In genomic region chr11:27303903-27304302, GRCh38 we compare ENCODE assay signal across 38 cellular contexts.
"Had no signal": no experiment of that assay in that cellular context is flagged by ENCODE, and none has a peak within 500 bp of the region (broad histone marks: within the 10 kb centered on the region; RNA-seq: fewer than 3 reads in every experiment).

No MANE protein-coding gene starts in this region.

- H3K27me3 ChIP-seq: adrenal gland, body of pancreas, brain microvascular endothelial cell, breast epithelium had no signal

- DNase-seq: activated CD4-positive, alpha-beta memory T cell treated with anti-CD3 and anti-CD28 coated beads, Interleukin-2, amount 10 ng/mL, durations not matched to agents 7 days and 5 days; activated CD4-positive, alpha-beta T cell treated with anti-CD3 and anti-CD28 coated beads for 1 hour; activated CD4-positive, alpha-beta T cell treated with anti-CD3 and anti-CD28 coated beads for 36 hours; activated CD4-positive, alpha-beta T cell treated with anti-CD3 and anti-CD28 coated beads for 48 hours; activated CD4-positive, alpha-beta T cell treated with anti-CD3 and anti-CD28 coated beads, Interleukin-2, amount 10 ng/mL, durations not matched to agents 7 days and 5 days; activated CD4-positive, alpha-beta T cell treated with anti-CD3 and anti-CD28 coated beads, Interleukin-2, amount 50 U/mL, for 48 hours; activated CD4-positive, CD25-positive, alpha-beta regulatory T cell; activated CD8-positive, alpha-beta memory T cell treated with anti-CD3 and anti-CD28 coated beads for 24 hours; activated CD8-positive, alpha-beta memory T cell treated with anti-CD3 and anti-CD28 coated beads, Interleukin-2, amount 10 ng/mL, durations not matched to agents 7 days and 5 days; activated CD8-positive, alpha-beta memory T cell treated with anti-CD3 and anti-CD28 coated beads, Interleukin-2, amount 50 U/mL, for 48 hours; activated CD8-positive, alpha-beta T cell treated with anti-CD3 and anti-CD28 coated beads, Interleukin-2, amount 10 ng/mL, durations not matched to agents 7 days and 5 days; activated effector memory CD4-positive, alpha-beta T cell treated with Interleukin-2 at 50 U/mL for 16 hours; activated gamma-delta T cell; activated naive CD4-positive, alpha-beta T cell treated with anti-CD3 and anti-CD28 coated beads, Interleukin-2, amount 50 U/mL, for 16 hours; activated naive CD4-positive, alpha-beta T cell treated with Interleukin-2 at 50 U/mL for 16 hours; activated naive CD8-positive, alpha-beta T cell treated with anti-CD3 and anti-CD28 coated beads for 36 hours; activated T-cell treated with anti-CD3 and anti-CD28 coated beads, Interleukin-2, amount 50 U/mL, for 24 hours; activated T-cell treated with anti-CD3 and anti-CD28 coated beads, Interleukin-2, amount 50 U/mL, for 48 hours; adrenal gland; amniotic stem cell; aorta; body of pancreas; brain microvascular endothelial cell; cerebellar nuclear complex; T-helper 1 cell; T-helper 2 cell; T-helper 9 cell; WERI-Rb-1 had no signal

- H3K9me3 Mint-ChIP-seq: activated naive CD8-positive, alpha-beta T cell treated with anti-CD3 and anti-CD28 coated beads for 36 hours; activated T-cell treated with anti-CD3 and anti-CD28 coated beads, Interleukin-2, amount 50 U/mL, for 24 hours; activated T-helper 2 cell treated with anti-CD3 and anti-CD28 coated beads, Interferon-gamma antibody, Interleukin-2, Interleukin-4, amounts not matched to agents 10 μg/mL and 5 μg/mL and 100 μg/mL, durations not matched to agents 14 hours and 24 hours and 36 hours; T-helper 1 cell treated with Interleukin-12 subunit alpha and Interleukin-12 subunit beta and Interleukin-4 antibody, amounts not matched to agents 30 μg/mL and 1 μg/mL, for 36 hours had no signal

- H3K27ac ChIP-seq: adrenal gland, body of pancreas, brain microvascular endothelial cell, breast epithelium, WERI-Rb-1 had no signal

- H3K4me3 Mint-ChIP-seq: activated CD4-positive, alpha-beta memory T cell treated with anti-CD3 and anti-CD28 coated beads, Interleukin-2, amount 10 ng/mL, durations not matched to agents 7 days and 5 days; activated CD4-positive, alpha-beta T cell treated with anti-CD3 and anti-CD28 coated beads for 36 hours; activated CD4-positive, alpha-beta T cell treated with anti-CD3 and anti-CD28 coated beads, Interleukin-2, amount 10 ng/mL, durations not matched to agents 7 days and 5 days; activated CD8-positive, alpha-beta memory T cell treated with anti-CD3 and anti-CD28 coated beads, Interleukin-2, amount 10 ng/mL, durations not matched to agents 7 days and 5 days; activated CD8-positive, alpha-beta T cell treated with anti-CD3 and anti-CD28 coated beads, Interleukin-2, amount 10 ng/mL, durations not matched to agents 7 days and 5 days; activated naive CD8-positive, alpha-beta T cell treated with anti-CD3 and anti-CD28 coated beads for 36 hours; activated T-cell treated with anti-CD3 and anti-CD28 coated beads, Interleukin-2, amount 50 U/mL, for 24 hours; central memory CD8-positive, alpha-beta T cell; T-helper 1 cell treated with Interleukin-12 subunit alpha and Interleukin-12 subunit beta and Interleukin-4 antibody, amounts not matched to agents 30 μg/mL and 1 μg/mL, for 36 hours; T-helper 2 cell treated with Interferon-gamma antibody and Interleukin-4, amounts not matched to agents 5 μg/mL and 100 μg/mL, for 36 hours; WTC11 had no signal

- H3K27me3 Mint-ChIP-seq: activated CD4-positive, alpha-beta T cell treated with anti-CD3 and anti-CD28 coated beads, Interleukin-2, amount 10 ng/mL, durations not matched to agents 7 days and 5 days had no signal

- FAIRE-seq: astrocyte, TTC549 had no signal

- H3K36me3 Mint-ChIP-seq: activated naive CD8-positive, alpha-beta T cell treated with anti-CD3 and anti-CD28 coated beads for 36 hours had no signal

- H3K4me3 ChIP-seq: adrenal gland, body of pancreas, breast epithelium had no signal

- H3K9me3 ChIP-seq: adrenal gland, body of pancreas had no signal

- ATAC-seq: activated CD4-positive, alpha-beta T cell treated with anti-CD3 and anti-CD28 coated beads for 36 hours; activated CD4-positive, CD25-positive, alpha-beta regulatory T cell treated with anti-CD3 and anti-CD28 coated beads, Interleukin-2, amount 50 U/mL, for 24 hours; activated CD8-positive, alpha-beta memory T cell treated with anti-CD3 and anti-CD28 coated beads, Interleukin-2, amount 10 ng/mL, durations not matched to agents 7 days and 5 days; activated CD8-positive, alpha-beta T cell treated with anti-CD3 and anti-CD28 coated beads, Interleukin-2, amount 10 ng/mL, durations not matched to agents 7 days and 5 days; activated naive CD4-positive, alpha-beta T cell treated with anti-CD3 and anti-CD28 coated beads, Interleukin-2, amount 50 U/mL, for 72 hours; body of pancreas had no signal

- H3K27ac Mint-ChIP-seq: activated CD4-positive, alpha-beta memory T cell treated with anti-CD3 and anti-CD28 coated beads, Interleukin-2, amount 10 ng/mL, durations not matched to agents 7 days and 5 days; activated CD4-positive, alpha-beta T cell treated with anti-CD3 and anti-CD28 coated beads for 36 hours; activated CD4-positive, alpha-beta T cell treated with anti-CD3 and anti-CD28 coated beads, Interleukin-2, amount 10 ng/mL, durations not matched to agents 7 days and 5 days; activated CD8-positive, alpha-beta memory T cell treated with anti-CD3 and anti-CD28 coated beads, Interleukin-2, amount 10 ng/mL, durations not matched to agents 7 days and 5 days; activated CD8-positive, alpha-beta T cell treated with anti-CD3 and anti-CD28 coated beads, Interleukin-2, amount 10 ng/mL, durations not matched to agents 7 days and 5 days; activated naive CD4-positive, alpha-beta T cell treated with anti-CD3 and anti-CD28 coated beads, Interleukin-2, amount 50 U/mL, for 72 hours; activated naive CD8-positive, alpha-beta T cell treated with anti-CD3 and anti-CD28 coated beads for 36 hours; activated T-cell treated with anti-CD3 and anti-CD28 coated beads, Interleukin-2, amount 50 U/mL, for 24 hours; activated T-helper 2 cell treated with anti-CD3 and anti-CD28 coated beads, Interferon-gamma antibody, Interleukin-2, Interleukin-4, amounts not matched to agents 10 μg/mL and 5 μg/mL and 100 μg/mL, durations not matched to agents 14 hours and 24 hours and 36 hours; T-helper 1 cell treated with Interleukin-12 subunit alpha and Interleukin-12 subunit beta and Interleukin-4 antibody, amounts not matched to agents 30 μg/mL and 1 μg/mL, for 36 hours; T-helper 2 cell treated with Interferon-gamma antibody and Interleukin-4, amounts not matched to agents 5 μg/mL and 100 μg/mL, for 36 hours; WTC11 had no signal

- H3K4me1 ChIP-seq: adrenal gland, body of pancreas, breast epithelium had no signal

- H3K36me3 ChIP-seq: adrenal gland, brain microvascular endothelial cell, breast epithelium, WERI-Rb-1 had no signal

- H3K4me1 Mint-ChIP-seq: activated CD4-positive, alpha-beta memory T cell treated with anti-CD3 and anti-CD28 coated beads, Interleukin-2, amount 10 ng/mL, durations not matched to agents 7 days and 5 days; activated CD4-positive, alpha-beta T cell treated with anti-CD3 and anti-CD28 coated beads, Interleukin-2, amount 10 ng/mL, durations not matched to agents 7 days and 5 days; central memory CD8-positive, alpha-beta T cell had no signal
